Comparison of ENCODE assay signal across 1 cellular context in the genomic region with DNA sequence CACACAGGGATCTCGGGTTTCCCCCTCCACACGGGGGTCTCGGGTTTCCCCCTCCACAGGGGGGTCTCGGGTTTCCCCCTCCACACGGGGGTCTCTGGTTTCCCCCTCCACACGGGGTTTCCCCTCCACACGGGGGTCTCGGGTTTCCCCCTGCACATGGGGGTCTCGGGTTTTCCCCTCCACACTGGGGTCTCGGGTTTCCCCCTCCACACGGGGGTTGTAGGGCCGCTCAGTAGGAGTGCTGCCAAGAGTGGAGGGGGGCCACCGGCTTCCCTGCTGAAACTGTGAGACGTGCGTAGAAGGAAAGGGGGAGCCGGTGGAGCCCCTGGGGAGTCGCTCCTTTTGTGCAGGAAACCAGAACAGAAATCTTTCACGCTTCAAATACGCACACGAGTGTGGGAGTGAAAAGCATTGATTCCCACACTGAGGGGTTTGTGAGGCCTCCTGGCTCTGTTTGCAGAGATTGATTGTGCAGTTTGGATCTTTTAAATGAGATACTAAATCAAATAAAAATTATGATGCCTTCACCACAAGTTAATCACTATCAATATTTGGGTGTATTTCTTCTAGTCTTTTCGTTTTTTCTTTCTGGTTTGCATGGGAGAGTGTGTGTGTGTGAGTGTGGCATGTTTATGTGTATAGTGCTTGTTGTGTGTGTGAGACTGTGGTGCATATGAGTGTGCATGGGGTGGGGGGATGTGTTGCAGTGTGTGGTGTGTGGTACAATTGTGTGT.
TF ChIP-seq lines count a peak whose summit lies in the region.

No MANE protein-coding gene starts in this region.

TF ChIP-seq in GM12878, 131 proteins besides CTCF, POLR2A, EP300 and RAD21 (continued from another document and continues in another):
- TF ChIP-seq CUX1 (IDR thresholded peaks at IDR 0.05; ENCODE audit: insufficient replicate concordance, low read depth, low read length) (peak; percentile 88), MEF2A (IDR thresholded peaks at IDR 0.05; ENCODE audit: insufficient read depth, low read depth, low read length) (0 out of 2 replicates have a peak, but pooled peaks have one; percentile 9), CBX5 (IDR thresholded peaks at IDR 0.05; ENCODE audit: low read depth) (no peak), CREM (IDR thresholded peaks at IDR 0.05; ENCODE audit: low read depth) (peak; percentile 27; the same call in 1 of the 2 replicates), RELB (IDR thresholded peaks at IDR 0.05; ENCODE audit: low read depth) (peak; percentile 90), KDM1A (IDR thresholded peaks at IDR 0.05; ENCODE audit: borderline replicate concordance) (no peak), USF1 (IDR thresholded peaks at IDR 0.05; ENCODE audit: borderline replicate concordance, extremely low read length, insufficient read depth, low read depth, low read length) (no peak), SP1 (IDR thresholded peaks at IDR 0.05; ENCODE audit: low read depth, low read length) (no peak), WRNIP1 (IDR thresholded peaks at IDR 0.05; ENCODE audit: borderline replicate concordance, low read depth, low read length) (no peak), BHLHE40 (IDR thresholded peaks at IDR 0.05; ENCODE audit: borderline replicate concordance in 1 of 2, low read depth in 2 of 2, low read length in 1 of 2) (peak; percentile 80 to 82), REST (IDR thresholded peaks at IDR 0.05; ENCODE audit: low read depth, low read length) (no peak), CEBPB (IDR thresholded peaks at IDR 0.05; ENCODE audit: borderline replicate concordance in 1 of 2, low read depth in 2 of 2, low read length in 2 of 2) (no peak), SMAD1 (IDR thresholded peaks at IDR 0.05; ENCODE audit: low read depth, partially characterized antibody) (no peak), POLR2AphosphoS2 (IDR thresholded peaks at IDR 0.05; ENCODE audit: low read depth, low read length) (no peak; the same call in 1 of the 2 replicates), NFIC (IDR thresholded peaks at IDR 0.05; ENCODE audit: low read depth, low read length) (peak; percentile 53; the same call in 1 of the 2 replicates), FOXM1 (IDR thresholded peaks at IDR 0.05; ENCODE audit: low read depth, low read length) (peak; percentile 64; the same call in 1 of the 2 replicates), CREB1 (IDR thresholded peaks at IDR 0.05; ENCODE audit: low read depth) (0 out of 2 replicates have a peak, but pooled peaks have one; percentile 33), USF2 (IDR thresholded peaks at IDR 0.05; ENCODE audit: borderline replicate concordance, low read depth, low read length) (no peak), BCL11A (IDR thresholded peaks at IDR 0.05; ENCODE audit: low read depth, low read length) (0 out of 2 replicates have a peak, but pooled peaks have one; percentile 21)
- TF ChIP-seq, protein P1, sequence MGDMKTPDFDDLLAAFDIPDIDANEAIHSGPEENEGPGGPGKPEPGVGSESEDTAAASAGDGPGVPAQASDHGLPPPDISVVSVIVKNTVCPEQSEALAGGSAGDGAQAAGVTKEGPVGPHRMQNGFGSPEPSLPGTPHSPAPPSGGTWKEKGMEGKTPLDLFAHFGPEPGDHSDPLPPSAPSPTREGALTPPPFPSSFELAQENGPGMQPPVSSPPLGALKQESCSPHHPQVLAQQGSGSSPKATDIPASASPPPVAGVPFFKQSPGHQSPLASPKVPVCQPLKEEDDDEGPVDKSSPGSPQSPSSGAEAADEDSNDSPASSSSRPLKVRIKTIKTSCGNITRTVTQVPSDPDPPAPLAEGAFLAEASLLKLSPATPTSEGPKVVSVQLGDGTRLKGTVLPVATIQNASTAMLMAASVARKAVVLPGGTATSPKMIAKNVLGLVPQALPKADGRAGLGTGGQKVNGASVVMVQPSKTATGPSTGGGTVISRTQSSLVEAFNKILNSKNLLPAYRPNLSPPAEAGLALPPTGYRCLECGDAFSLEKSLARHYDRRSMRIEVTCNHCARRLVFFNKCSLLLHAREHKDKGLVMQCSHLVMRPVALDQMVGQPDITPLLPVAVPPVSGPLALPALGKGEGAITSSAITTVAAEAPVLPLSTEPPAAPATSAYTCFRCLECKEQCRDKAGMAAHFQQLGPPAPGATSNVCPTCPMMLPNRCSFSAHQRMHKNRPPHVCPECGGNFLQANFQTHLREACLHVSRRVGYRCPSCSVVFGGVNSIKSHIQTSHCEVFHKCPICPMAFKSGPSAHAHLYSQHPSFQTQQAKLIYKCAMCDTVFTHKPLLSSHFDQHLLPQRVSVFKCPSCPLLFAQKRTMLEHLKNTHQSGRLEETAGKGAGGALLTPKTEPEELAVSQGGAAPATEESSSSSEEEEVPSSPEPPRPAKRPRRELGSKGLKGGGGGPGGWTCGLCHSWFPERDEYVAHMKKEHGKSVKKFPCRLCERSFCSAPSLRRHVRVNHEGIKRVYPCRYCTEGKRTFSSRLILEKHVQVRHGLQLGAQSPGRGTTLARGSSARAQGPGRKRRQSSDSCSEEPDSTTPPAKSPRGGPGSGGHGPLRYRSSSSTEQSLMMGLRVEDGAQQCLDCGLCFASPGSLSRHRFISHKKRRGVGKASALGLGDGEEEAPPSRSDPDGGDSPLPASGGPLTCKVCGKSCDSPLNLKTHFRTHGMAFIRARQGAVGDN (IDR thresholded peaks at IDR 0.05): no peak
- TF ChIP-seq, protein P2, sequence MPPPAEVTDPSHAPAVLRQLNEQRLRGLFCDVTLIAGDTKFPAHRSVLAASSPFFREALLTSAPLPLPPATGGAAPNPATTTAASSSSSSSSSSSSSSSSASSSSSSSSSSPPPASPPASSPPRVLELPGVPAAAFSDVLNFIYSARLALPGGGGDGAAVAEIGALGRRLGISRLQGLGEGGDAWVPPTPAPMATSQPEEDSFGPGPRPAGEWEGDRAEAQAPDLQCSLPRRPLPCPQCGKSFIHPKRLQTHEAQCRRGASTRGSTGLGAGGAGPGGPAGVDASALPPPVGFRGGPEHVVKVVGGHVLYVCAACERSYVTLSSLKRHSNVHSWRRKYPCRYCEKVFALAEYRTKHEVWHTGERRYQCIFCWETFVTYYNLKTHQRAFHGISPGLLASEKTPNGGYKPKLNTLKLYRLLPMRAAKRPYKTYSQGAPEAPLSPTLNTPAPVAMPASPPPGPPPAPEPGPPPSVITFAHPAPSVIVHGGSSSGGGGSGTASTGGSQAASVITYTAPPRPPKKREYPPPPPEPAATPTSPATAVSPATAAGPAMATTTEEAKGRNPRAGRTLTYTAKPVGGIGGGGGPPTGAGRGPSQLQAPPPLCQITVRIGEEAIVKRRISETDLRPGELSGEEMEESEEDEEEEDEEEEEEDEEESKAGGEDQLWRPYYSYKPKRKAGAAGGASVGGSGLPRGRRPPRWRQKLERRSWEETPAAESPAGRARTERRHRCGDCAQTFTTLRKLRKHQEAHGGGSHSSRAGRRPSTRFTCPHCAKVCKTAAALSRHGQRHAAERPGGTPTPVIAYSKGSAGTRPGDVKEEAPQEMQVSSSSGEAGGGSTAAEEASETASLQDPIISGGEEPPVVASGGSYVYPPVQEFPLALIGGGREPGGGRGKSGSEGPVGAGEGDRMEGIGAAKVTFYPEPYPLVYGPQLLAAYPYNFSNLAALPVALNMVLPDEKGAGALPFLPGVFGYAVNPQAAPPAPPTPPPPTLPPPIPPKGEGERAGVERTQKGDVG (CRISPR knock-in tag; IDR thresholded peaks at IDR 0.05): no peak
